Comparison of ENCODE assay signal across 22 cellular contexts in genomic region chr2:239949079-239949478, GRCh38.
DNase-seq lines count a peak whose midpoint lies in the region; ATAC-seq and TF ChIP-seq lines count a peak whose summit lies in the region.
"Had no signal": no experiment of that assay in that cellular context is flagged by ENCODE, and none has a peak within 500 bp of the region (broad histone marks: within the 10 kb centered on the region; RNA-seq: fewer than 3 reads in every experiment).

No MANE protein-coding gene starts in this region.

- DNase-seq in left cardiac atrium (peak; percentile 8), cardiac septum (ENCODE audit: low spot score) (no peak), chondrocyte (ENCODE audit: low spot score) (peak; percentile 46), posterior vena cava (ENCODE audit: low spot score) (peak; percentile 46)
- DNase-seq in stimulated activated naive CD4-positive, alpha-beta T cell (lab: John Stamatoyannopoulos, UW), result no peak
- DNase-seq: CD4-positive, alpha-beta T cell; COR-L47; DMS79 treated with DMSO at 0.1 percent for 48 hours; GM23248; Karpas-422; MV-4-11; NCI-H1694; NCI-H2081; NCI-H2171; NCI-H345; NCI-H524 treated with DMSO at 0.1 percent for 48 hours; NCI-H82; SJCRH30 had no signal

- ATAC-seq in left cardiac atrium (no peak), GM19023 (IDR thresholded peaks at IDR 0.05; ENCODE audit: unreplicated experiment) (no peak), HG03521 (IDR thresholded peaks at IDR 0.05; ENCODE audit: unreplicated experiment) (no peak)
- ATAC-seq: GM12878, Panc1 had no signal

- no peaks in the 10 kb centered on the region for H3K27me3 Mint-ChIP-seq in chondrocyte (ENCODE audit: low read depth)
- H3K27me3 Mint-ChIP-seq: CD4-positive, alpha-beta T cell had no signal

- no peak overlapping the region for H3K4me3 Mint-ChIP-seq in chondrocyte (ENCODE audit: unreplicated experiment)
- H3K4me3 Mint-ChIP-seq: CD4-positive, alpha-beta T cell had no signal

- no peak for TF ChIP-seq CTCF in chondrocyte (IDR thresholded peaks at IDR 0.05)

- H3K4me1 Mint-ChIP-seq in chondrocyte (ENCODE audit: low read depth), result peaks cover 10% of the 10 kb centered on the region

- intact Hi-C loops in left cardiac atrium (cut with DNase I) (no loop called here), cardiac septum (cut with DNase I) (no loop called here), posterior vena cava (cut with DNase I) (no loop called here)

- no peaks in the 10 kb centered on the region for H3K9me3 Mint-ChIP-seq in chondrocyte (ENCODE audit: low read depth)
- H3K9me3 Mint-ChIP-seq: CD4-positive, alpha-beta T cell had no signal

- peaks cover 2% of the 10 kb centered on the region for H3K36me3 Mint-ChIP-seq in chondrocyte (ENCODE audit: low read depth)

- H3K27ac Mint-ChIP-seq in chondrocyte (ENCODE audit: unreplicated experiment), result no peak overlapping the region

Comparison
In these comparisons a context has a peak if more than half of its experiments do, and no peak if none do; other contexts are left out.
1. DNase-seq: peak in left cardiac atrium (single experiment), chondrocyte (single experiment) and posterior vena cava (single experiment); none in cardiac septum (single experiment) and stimulated activated naive CD4-positive, alpha-beta T cell (0 of 6).